1 cellular context compared by ENCODE assay signal in genomic region chr11:63974259-63975143, GRCh38.
A peak's percentile ranks its signal among the peaks of the same experiment; 100 is the strongest.
TF ChIP-seq lines count a peak whose summit lies in the region.

Gene COX8A (plus strand): TSS chr11:63974620. CDS start chr11:63974681, 61 bp downstream.

TF ChIP-seq in K562, 482 proteins besides CTCF, POLR2A, EP300 and RAD21 (continued from another document and continues in another):
- TF ChIP-seq ZNF318 (IDR thresholded peaks at IDR 0.05; ENCODE audit: borderline replicate concordance in 1 of 2, low read depth in 1 of 2) (no peak), ATF4 (CRISPR knock-in tag; IDR thresholded peaks at IDR 0.05) (peak; percentile 78), CSDE1 (IDR thresholded peaks at IDR 0.05) (no peak), CHD7 (IDR thresholded peaks at IDR 0.05; ENCODE audit: low read depth, low read length) (no peak), USF1 (CRISPR knock-in tag; IDR thresholded peaks at IDR 0.05) (0 out of 2 replicates have a peak, but pooled peaks have one; percentile 33), SP1 (CRISPR knock-in tag; IDR thresholded peaks at IDR 0.05) (peak; percentile 93), ZNF121 (CRISPR knock-in tag; conservative IDR thresholded peaks at IDR 0.05) (peak; percentile 98), ZNF518B (CRISPR knock-in tag; IDR thresholded peaks at IDR 0.05) (no peak), ZNF764 (CRISPR knock-in tag; IDR thresholded peaks at IDR 0.05; ENCODE audit: low read depth) (no peak), HDGF (IDR thresholded peaks at IDR 0.05) (no peak), ZNF655 (CRISPR knock-in tag; IDR thresholded peaks at IDR 0.05) (no peak), RB1 (IDR thresholded peaks at IDR 0.05; ENCODE audit: low read depth) (peak; percentile 89), WHSC1 (IDR thresholded peaks at IDR 0.05; ENCODE audit: low read length) (no peak), ZC3H8 (IDR thresholded peaks at IDR 0.05) (no peak), FOS (IDR thresholded peaks at IDR 0.05; ENCODE audit: extremely low read depth, insufficient read length) (peak; percentile 79), ESRRB (CRISPR knock-in tag; IDR thresholded peaks at IDR 0.05; ENCODE audit: borderline replicate concordance) (no peak), FOXJ2 (tag; IDR thresholded peaks at IDR 0.05) (no peak), E2F6 (IDR thresholded peaks at IDR 0.05; ENCODE audit: borderline replicate concordance in 1 of 2, extremely low read depth in 1 of 2, insufficient read depth in 1 of 2, insufficient read length in 1 of 2, low read depth in 1 of 2, low read length in 1 of 2, poor library complexity in 1 of 2, severe bottlenecking in 1 of 2) (peak; percentile 41 to 76), ZNF589 (CRISPR knock-in tag; IDR thresholded peaks at IDR 0.05; ENCODE audit: low read depth) (no peak), LARP7 (IDR thresholded peaks at IDR 0.05) (no peak), RBM22 (IDR thresholded peaks at IDR 0.05; ENCODE audit: low read depth, low read length, poor library complexity, severe bottlenecking) (peak; percentile 38), PURB (CRISPR knock-in tag; IDR thresholded peaks at IDR 0.05; ENCODE audit: low read depth) (no peak), MAZ (CRISPR knock-in tag; conservative IDR thresholded peaks at IDR 0.05 in 1 of 2, IDR thresholded peaks at IDR 0.05 in 1 of 2) (peak; percentile 95 to 99), HDAC2 (IDR thresholded peaks at IDR 0.05) (no peak; the same call in 1 of the 2 replicates), TRIM24 (IDR thresholded peaks at IDR 0.05) (peak in 1 of 2 experiments; percentile 67; a peak in 1 of 4 replicates), SRSF3 (IDR thresholded peaks at IDR 0.05; ENCODE audit: insufficient read depth, low read length) (0 out of 2 replicates have a peak, but pooled peaks have one; percentile 68)
